ENCODE assay signal across 13 cellular contexts in genomic region chr17:31266042-31266441, GRCh38. TPM values are rescaled to one million over a fixed set of nuclear protein-coding genes. Genes with fewer than 3 reads are reported as not detected.
DNase-seq lines count a peak whose midpoint lies in the region; ATAC-seq, FAIRE-seq and TF ChIP-seq lines count a peak whose summit lies in the region.
"Had no signal": no experiment of that assay in that cellular context is flagged by ENCODE, and none has a peak within 500 bp of the region (broad histone marks: within the 10 kb centered on the region; RNA-seq: fewer than 3 reads in every experiment).

No MANE protein-coding gene starts in this region.

- H3K27ac Mint-ChIP-seq in CD4-positive, alpha-beta T cell = no peak overlapping the region

- no peaks in the 10 kb centered on the region for H3K27me3 ChIP-seq in CD4-positive, alpha-beta T cell (ENCODE audit: control insufficient read depth, insufficient read depth, low read length)
- H3K27me3 ChIP-seq in uterus = no peaks in the 10 kb centered on the region

- peaks cover 6% of the 10 kb centered on the region for H3K4me1 Mint-ChIP-seq in CD4-positive, alpha-beta T cell (ENCODE audit: low read depth)

- H3K4me1 ChIP-seq in uterus = no peaks in the 10 kb centered on the region

- no peak for ATAC-seq in CD4-positive, alpha-beta T cell (ENCODE audit: poor library complexity)
- ATAC-seq in HG03469 (IDR thresholded peaks at IDR 0.05; ENCODE audit: unreplicated experiment) (no peak), HG02588 (IDR thresholded peaks at IDR 0.05; ENCODE audit: unreplicated experiment) (no peak)

- DNase-seq in CD4-positive, alpha-beta T cell = peak in 2 of 10 experiments; percentile 3 to 4
- no peak for DNase-seq in GM18507 (ENCODE audit: extremely low spot score, insufficient read length, low read depth)
- peak; percentile 44 for DNase-seq in SK-MEL-5 (ENCODE audit: low read depth, low spot score)
- DNase-seq in iris pigment epithelial cell (ENCODE audit: low read depth) = peak; percentile 34
- no peak for DNase-seq in lower leg skin (ENCODE audit: low spot score in 2 of 2)
- no peak for DNase-seq in uterus
- DNase-seq: DMS79 treated with DMSO at 0.1 percent for 48 hours; NCI-H146; stimulated activated CD8-positive, alpha-beta memory T cell treated with anti-CD3 and anti-CD28 coated beads, Interleukin-4, amount 100 ng/mL, for 48 hours had no signal

- TF ChIP-seq POLR2A in lower leg skin (IDR thresholded peaks at IDR 0.05) = no peak
- no peak for TF ChIP-seq POLR2A in uterus (IDR thresholded peaks at IDR 0.05)

- intact Hi-C loops in CD4-positive, alpha-beta T cell (cut with DNase I, micrococcal nuclease) = loop anchor here (1.0 to 10.0 kb wide), 3 partner anchors 55 to 107 kb away; partner anchors contain the start of gene EVI2A (in 2 of the 2)
- intact Hi-C loops in lower leg skin (cut with DNase I; ENCODE audit: low total_unique reads) (no loop called here), uterus (cut with DNase I; ENCODE audit: low total_unique reads) (no loop called here)

- no peak overlapping the region for H3K27ac ChIP-seq in CD4-positive, alpha-beta T cell (ENCODE audit: low read depth, low read length)
- no peak overlapping the region for H3K27ac ChIP-seq in uterus
- H3K27ac ChIP-seq: skin epidermis had no signal

- CTCF ChIA-PET in CD4-positive, alpha-beta T cell (lab: Charles Lee) = interaction anchor here (0.6 to 2.2 kb wide), 7 partner anchors 41 to 427 kb away, joined by 3 to 7 read pairs (median 5); partner anchors contain the start of gene EVI2B

- H3K27me3 Mint-ChIP-seq in CD4-positive, alpha-beta T cell = no peaks in the 10 kb centered on the region

- POLR2A ChIA-PET in CD4-positive, alpha-beta T cell (lab: Charles Lee) = interaction anchor here (0.6 to 2.2 kb wide), 3 partner anchors 13 to 103 kb away, joined by 3 to 10 read pairs (median 4); no protein-coding TSS in a partner anchor

- peaks cover 15% of the 10 kb centered on the region for H3K36me3 Mint-ChIP-seq in CD4-positive, alpha-beta T cell (ENCODE audit: low read depth)

- no peak overlapping the region for H3K4me3 Mint-ChIP-seq in CD4-positive, alpha-beta T cell

- no peaks in the 10 kb centered on the region for H3K9me3 ChIP-seq in CD4-positive, alpha-beta T cell (ENCODE audit: control insufficient read depth, low read length)
- no peaks in the 10 kb centered on the region for H3K9me3 ChIP-seq in uterus

- in situ Hi-C loops in SK-MEL-5 (cut with HindIII; ENCODE audit: low pct_unique_long_range_greater_than_20kb, low sequenced_read_pairs) = no loop called here

- WGBS in lower leg skin, 2 donors = 93 to 95% methylated on average over 2 of the region's 2 CpGs

- H3K4me3 ChIP-seq in lower leg skin (ENCODE audit: low read depth, poor library complexity, severe bottlenecking) (no peak overlapping the region), uterus (no peak overlapping the region)
- H3K4me3 ChIP-seq: skin epidermis had no signal

- no peaks in the 10 kb centered on the region for H3K9me3 Mint-ChIP-seq in CD4-positive, alpha-beta T cell

- H3K36me3 ChIP-seq in uterus = no peaks in the 10 kb centered on the region

- TF ChIP-seq CTCF in CD4-positive, alpha-beta T cell (IDR thresholded peaks at IDR 0.05) = peak; percentile 56
- no peak for TF ChIP-seq CTCF in lower leg skin (IDR thresholded peaks at IDR 0.05)
- no peak for TF ChIP-seq CTCF in uterus (IDR thresholded peaks at IDR 0.05)

- peak; percentile 74 for FAIRE-seq in GM18507 (lab: Jason Lieb, UNC)
- FAIRE-seq: TTC549 had no signal

RNA-seq across cellular contexts. Expression of gene OMG, which starts 31.0 kb away (rescaled TPM):
- under 1 TPM; 0.44 to 0.47 TPM for total RNA-seq in CD4-positive, alpha-beta T cell
- total RNA-seq in SK-MEL-5 (2014; rRNA removed; shearing (Covaris generic)) = 0.50 and 0.61 TPM in 2 replicates
- polyA plus RNA-seq in SK-MEL-5 (2015; cell fraction: cytosol; rRNA removed) = 0.11 TPM in 1 of 2 replicates, not detected in the other
- polyA plus RNA-seq in SK-MEL-5 (2015; cell fraction: nucleus; rRNA removed) = 0.30 TPM in 1 of 2 replicates, not detected in the other
- total RNA-seq in lower leg skin = not detected
- total RNA-seq in uterus = 1 to 10 TPM in 1 of 4 donors, under 1 TPM in 1, not detected in 2; 0.51 to 1.0 TPM

RNA-seq across cellular contexts. Expression of gene EVI2B, which starts 47.8 kb away (rescaled TPM):
- 100 to 1,000 TPM in 1 of 2 experiments, 10 to 100 TPM in 1; 99.1 to 102 TPM for total RNA-seq in CD4-positive, alpha-beta T cell
- total RNA-seq in SK-MEL-5 (2014; rRNA removed; shearing (Covaris generic)) = not detected in 2 replicates
- polyA plus RNA-seq in SK-MEL-5 (2015; cell fraction: cytosol; rRNA removed) = 0.27 and 0.49 TPM in 2 replicates
- 0.31 and 3.9 TPM in 2 replicates for polyA plus RNA-seq in SK-MEL-5 (2015; cell fraction: nucleus; rRNA removed)
- total RNA-seq in lower leg skin = 1 to 10 TPM; 1.2 to 5.0 (median 2.4) TPM
- 1 to 10 TPM in 3 of 4 donors, under 1 TPM in 1; 0.76 to 9.1 (median 2.9) TPM for total RNA-seq in uterus

RNA-seq across cellular contexts. Expression of gene EVI2A, which starts 55.4 kb away (rescaled TPM):
- total RNA-seq in CD4-positive, alpha-beta T cell = 10 to 100 TPM; 37.8 to 38.4 TPM
- 8.1 and 8.9 TPM in 2 replicates for total RNA-seq in SK-MEL-5 (2014; rRNA removed; shearing (Covaris generic))
- 3.0 and 5.1 TPM in 2 replicates for polyA plus RNA-seq in SK-MEL-5 (2015; cell fraction: cytosol; rRNA removed)
- 2.3 and 5.2 TPM in 2 replicates for polyA plus RNA-seq in SK-MEL-5 (2015; cell fraction: nucleus; rRNA removed)
- total RNA-seq in lower leg skin (1 to 10 TPM; 1.2 to 4.0 (median 2.0) TPM), uterus (10 to 100 TPM in 2 of 4 donors, 1 to 10 TPM in 2; 2.0 to 17.9 (median 7.2) TPM)

Comparison
In these comparisons a context has a peak if more than half of its experiments do, and no peak if none do; other contexts are left out.
1. DNase-seq: peak in SK-MEL-5 (single experiment) and iris pigment epithelial cell (single experiment); none in GM18507 (single experiment), lower leg skin (0 of 2) and uterus (0 of 2).
2. RNA of gene EVI2B, which starts 47.8 kb away (total RNA-seq): 99.1 to 102 TPM in CD4-positive, alpha-beta T cell; 0.76 to 9.1 TPM in uterus, 1.2 to 5.0 TPM in lower leg skin and not detected in SK-MEL-5; every median in the first group is over 4 times any median in the second.
3. intact Hi-C loops: an anchor here in CD4-positive, alpha-beta T cell (1.0 to 10.0 kb wide); none called in lower leg skin and uterus.